In genomic region chr16:22369221-22369811, GRCh38 we compare ENCODE assay signal across 1 cellular context.
TF ChIP-seq lines count a peak whose summit lies in the region.

No MANE protein-coding gene starts in this region.

TF ChIP-seq in HepG2, 621 proteins besides CTCF, POLR2A, EP300 and RAD21 (continued from another document and continues in another):
- TF ChIP-seq, protein P1, sequence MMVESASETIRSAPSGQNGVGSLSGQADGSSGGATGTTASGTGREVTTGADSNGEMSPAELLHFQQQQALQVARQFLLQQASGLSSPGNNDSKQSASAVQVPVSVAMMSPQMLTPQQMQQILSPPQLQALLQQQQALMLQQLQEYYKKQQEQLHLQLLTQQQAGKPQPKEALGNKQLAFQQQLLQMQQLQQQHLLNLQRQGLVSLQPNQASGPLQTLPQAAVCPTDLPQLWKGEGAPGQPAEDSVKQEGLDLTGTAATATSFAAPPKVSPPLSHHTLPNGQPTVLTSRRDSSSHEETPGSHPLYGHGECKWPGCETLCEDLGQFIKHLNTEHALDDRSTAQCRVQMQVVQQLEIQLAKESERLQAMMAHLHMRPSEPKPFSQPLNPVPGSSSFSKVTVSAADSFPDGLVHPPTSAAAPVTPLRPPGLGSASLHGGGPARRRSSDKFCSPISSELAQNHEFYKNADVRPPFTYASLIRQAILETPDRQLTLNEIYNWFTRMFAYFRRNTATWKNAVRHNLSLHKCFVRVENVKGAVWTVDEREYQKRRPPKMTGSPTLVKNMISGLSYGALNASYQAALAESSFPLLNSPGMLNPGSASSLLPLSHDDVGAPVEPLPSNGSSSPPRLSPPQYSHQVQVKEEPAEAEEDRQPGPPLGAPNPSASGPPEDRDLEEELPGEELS (CRISPR knock-in tag; IDR thresholded peaks at IDR 0.05), result 0 out of 2 replicates have a peak, but pooled peaks have one; percentile 37
- TF ChIP-seq ATF2 (CRISPR knock-in tag; IDR thresholded peaks at IDR 0.05) (peak; percentile 87), ZNF362 (CRISPR knock-in tag; IDR thresholded peaks at IDR 0.05; ENCODE audit: borderline replicate concordance) (peak; percentile 97), USF2 (IDR thresholded peaks at IDR 0.05; ENCODE audit: low read depth, low read length) (no peak), USF2 (CRISPR knock-in tag; IDR thresholded peaks at IDR 0.05; ENCODE audit: borderline replicate concordance) (no peak), GABPB1 (CRISPR knock-in tag; IDR thresholded peaks at IDR 0.05) (peak; percentile 72), ELF3 (CRISPR knock-in tag; IDR thresholded peaks at IDR 0.05) (peak; percentile 76), MIER2 (CRISPR knock-in tag; IDR thresholded peaks at IDR 0.05) (peak; percentile 86), TFE3 (CRISPR knock-in tag; IDR thresholded peaks at IDR 0.05) (peak; percentile 45; the same call in 1 of the 2 replicates), ZMYM2 (CRISPR knock-in tag; IDR thresholded peaks at IDR 0.05) (peak; percentile 30; the same call in 1 of the 2 replicates), MIXL1 (CRISPR knock-in tag; IDR thresholded peaks at IDR 0.05) (peak; percentile 87), RXRB (CRISPR knock-in tag; IDR thresholded peaks at IDR 0.05; ENCODE audit: borderline replicate concordance) (peak; percentile 40; the same call in 1 of the 2 replicates), CREM (IDR thresholded peaks at IDR 0.05) (peak; percentile 81), CREM (CRISPR knock-in tag; IDR thresholded peaks at IDR 0.05) (no peak), FOXP1 (IDR thresholded peaks at IDR 0.05) (no peak), FOXP1 (CRISPR knock-in tag; IDR thresholded peaks at IDR 0.05) (peak; percentile 52; the same call in 1 of the 2 replicates), GABPA (IDR thresholded peaks at IDR 0.05; ENCODE audit: low read depth, low read length) (peak; percentile 29; the same call in 1 of the 2 replicates), GABPA (CRISPR knock-in tag; IDR thresholded peaks at IDR 0.05; ENCODE audit: low read depth) (peak; percentile 94), THYN1 (CRISPR knock-in tag; IDR thresholded peaks at IDR 0.05; ENCODE audit: borderline replicate concordance, low read depth) (no peak), CEBPG (CRISPR knock-in tag; IDR thresholded peaks at IDR 0.05) (peak; percentile 82), ZFP82 (CRISPR knock-in tag; IDR thresholded peaks at IDR 0.05; ENCODE audit: borderline replicate concordance) (0 out of 2 replicates have a peak, but pooled peaks have one; percentile 52), ARID5B (CRISPR knock-in tag; IDR thresholded peaks at IDR 0.05) (peak; percentile 79), ETV5 (CRISPR knock-in tag; IDR thresholded peaks at IDR 0.05; ENCODE audit: borderline replicate concordance) (peak; percentile 90; the same call in 1 of the 2 replicates)
- TF ChIP-seq, protein P2, sequence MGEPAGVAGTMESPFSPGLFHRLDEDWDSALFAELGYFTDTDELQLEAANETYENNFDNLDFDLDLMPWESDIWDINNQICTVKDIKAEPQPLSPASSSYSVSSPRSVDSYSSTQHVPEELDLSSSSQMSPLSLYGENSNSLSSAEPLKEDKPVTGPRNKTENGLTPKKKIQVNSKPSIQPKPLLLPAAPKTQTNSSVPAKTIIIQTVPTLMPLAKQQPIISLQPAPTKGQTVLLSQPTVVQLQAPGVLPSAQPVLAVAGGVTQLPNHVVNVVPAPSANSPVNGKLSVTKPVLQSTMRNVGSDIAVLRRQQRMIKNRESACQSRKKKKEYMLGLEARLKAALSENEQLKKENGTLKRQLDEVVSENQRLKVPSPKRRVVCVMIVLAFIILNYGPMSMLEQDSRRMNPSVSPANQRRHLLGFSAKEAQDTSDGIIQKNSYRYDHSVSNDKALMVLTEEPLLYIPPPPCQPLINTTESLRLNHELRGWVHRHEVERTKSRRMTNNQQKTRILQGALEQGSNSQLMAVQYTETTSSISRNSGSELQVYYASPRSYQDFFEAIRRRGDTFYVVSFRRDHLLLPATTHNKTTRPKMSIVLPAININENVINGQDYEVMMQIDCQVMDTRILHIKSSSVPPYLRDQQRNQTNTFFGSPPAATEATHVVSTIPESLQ (CRISPR knock-in tag; conservative IDR thresholded peaks at IDR 0.05), result no peak
- TF ChIP-seq, protein P3, sequence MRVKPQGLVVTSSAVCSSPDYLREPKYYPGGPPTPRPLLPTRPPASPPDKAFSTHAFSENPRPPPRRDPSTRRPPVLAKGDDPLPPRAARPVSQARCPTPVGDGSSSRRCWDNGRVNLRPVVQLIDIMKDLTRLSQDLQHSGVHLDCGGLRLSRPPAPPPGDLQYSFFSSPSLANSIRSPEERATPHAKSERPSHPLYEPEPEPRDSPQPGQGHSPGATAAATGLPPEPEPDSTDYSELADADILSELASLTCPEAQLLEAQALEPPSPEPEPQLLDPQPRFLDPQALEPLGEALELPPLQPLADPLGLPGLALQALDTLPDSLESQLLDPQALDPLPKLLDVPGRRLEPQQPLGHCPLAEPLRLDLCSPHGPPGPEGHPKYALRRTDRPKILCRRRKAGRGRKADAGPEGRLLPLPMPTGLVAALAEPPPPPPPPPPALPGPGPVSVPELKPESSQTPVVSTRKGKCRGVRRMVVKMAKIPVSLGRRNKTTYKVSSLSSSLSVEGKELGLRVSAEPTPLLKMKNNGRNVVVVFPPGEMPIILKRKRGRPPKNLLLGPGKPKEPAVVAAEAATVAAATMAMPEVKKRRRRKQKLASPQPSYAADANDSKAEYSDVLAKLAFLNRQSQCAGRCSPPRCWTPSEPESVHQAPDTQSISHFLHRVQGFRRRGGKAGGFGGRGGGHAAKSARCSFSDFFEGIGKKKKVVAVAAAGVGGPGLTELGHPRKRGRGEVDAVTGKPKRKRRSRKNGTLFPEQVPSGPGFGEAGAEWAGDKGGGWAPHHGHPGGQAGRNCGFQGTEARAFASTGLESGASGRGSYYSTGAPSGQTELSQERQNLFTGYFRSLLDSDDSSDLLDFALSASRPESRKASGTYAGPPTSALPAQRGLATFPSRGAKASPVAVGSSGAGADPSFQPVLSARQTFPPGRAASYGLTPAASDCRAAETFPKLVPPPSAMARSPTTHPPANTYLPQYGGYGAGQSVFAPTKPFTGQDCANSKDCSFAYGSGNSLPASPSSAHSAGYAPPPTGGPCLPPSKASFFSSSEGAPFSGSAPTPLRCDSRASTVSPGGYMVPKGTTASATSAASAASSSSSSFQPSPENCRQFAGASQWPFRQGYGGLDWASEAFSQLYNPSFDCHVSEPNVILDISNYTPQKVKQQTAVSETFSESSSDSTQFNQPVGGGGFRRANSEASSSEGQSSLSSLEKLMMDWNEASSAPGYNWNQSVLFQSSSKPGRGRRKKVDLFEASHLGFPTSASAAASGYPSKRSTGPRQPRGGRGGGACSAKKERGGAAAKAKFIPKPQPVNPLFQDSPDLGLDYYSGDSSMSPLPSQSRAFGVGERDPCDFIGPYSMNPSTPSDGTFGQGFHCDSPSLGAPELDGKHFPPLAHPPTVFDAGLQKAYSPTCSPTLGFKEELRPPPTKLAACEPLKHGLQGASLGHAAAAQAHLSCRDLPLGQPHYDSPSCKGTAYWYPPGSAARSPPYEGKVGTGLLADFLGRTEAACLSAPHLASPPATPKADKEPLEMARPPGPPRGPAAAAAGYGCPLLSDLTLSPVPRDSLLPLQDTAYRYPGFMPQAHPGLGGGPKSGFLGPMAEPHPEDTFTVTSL (CRISPR knock-in tag; IDR thresholded peaks at IDR 0.05; ENCODE audit: borderline replicate concordance), result peak; percentile 76; the same call in 1 of the 2 replicates
- TF ChIP-seq, protein P4, sequence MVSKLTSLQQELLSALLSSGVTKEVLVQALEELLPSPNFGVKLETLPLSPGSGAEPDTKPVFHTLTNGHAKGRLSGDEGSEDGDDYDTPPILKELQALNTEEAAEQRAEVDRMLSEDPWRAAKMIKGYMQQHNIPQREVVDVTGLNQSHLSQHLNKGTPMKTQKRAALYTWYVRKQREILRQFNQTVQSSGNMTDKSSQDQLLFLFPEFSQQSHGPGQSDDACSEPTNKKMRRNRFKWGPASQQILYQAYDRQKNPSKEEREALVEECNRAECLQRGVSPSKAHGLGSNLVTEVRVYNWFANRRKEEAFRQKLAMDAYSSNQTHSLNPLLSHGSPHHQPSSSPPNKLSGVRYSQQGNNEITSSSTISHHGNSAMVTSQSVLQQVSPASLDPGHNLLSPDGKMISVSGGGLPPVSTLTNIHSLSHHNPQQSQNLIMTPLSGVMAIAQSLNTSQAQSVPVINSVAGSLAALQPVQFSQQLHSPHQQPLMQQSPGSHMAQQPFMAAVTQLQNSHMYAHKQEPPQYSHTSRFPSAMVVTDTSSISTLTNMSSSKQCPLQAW (CRISPR knock-in tag; IDR thresholded peaks at IDR 0.05), result no peak
- TF ChIP-seq, protein P5, sequence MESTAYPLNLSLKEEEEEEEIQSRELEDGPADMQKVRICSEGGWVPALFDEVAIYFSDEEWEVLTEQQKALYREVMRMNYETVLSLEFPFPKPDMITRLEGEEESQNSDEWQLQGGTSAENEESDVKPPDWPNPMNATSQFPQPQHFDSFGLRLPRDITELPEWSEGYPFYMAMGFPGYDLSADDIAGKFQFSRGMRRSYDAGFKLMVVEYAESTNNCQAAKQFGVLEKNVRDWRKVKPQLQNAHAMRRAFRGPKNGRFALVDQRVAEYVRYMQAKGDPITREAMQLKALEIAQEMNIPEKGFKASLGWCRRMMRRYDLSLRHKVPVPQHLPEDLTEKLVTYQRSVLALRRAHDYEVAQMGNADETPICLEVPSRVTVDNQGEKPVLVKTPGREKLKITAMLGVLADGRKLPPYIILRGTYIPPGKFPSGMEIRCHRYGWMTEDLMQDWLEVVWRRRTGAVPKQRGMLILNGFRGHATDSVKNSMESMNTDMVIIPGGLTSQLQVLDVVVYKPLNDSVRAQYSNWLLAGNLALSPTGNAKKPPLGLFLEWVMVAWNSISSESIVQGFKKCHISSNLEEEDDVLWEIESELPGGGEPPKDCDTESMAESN (CRISPR knock-in tag; conservative IDR thresholded peaks at IDR 0.05), result 0 out of 2 replicates have a peak, but pooled peaks have one; percentile 25
